9 cellular contexts compared by ENCODE assay signal in the genomic region with DNA sequence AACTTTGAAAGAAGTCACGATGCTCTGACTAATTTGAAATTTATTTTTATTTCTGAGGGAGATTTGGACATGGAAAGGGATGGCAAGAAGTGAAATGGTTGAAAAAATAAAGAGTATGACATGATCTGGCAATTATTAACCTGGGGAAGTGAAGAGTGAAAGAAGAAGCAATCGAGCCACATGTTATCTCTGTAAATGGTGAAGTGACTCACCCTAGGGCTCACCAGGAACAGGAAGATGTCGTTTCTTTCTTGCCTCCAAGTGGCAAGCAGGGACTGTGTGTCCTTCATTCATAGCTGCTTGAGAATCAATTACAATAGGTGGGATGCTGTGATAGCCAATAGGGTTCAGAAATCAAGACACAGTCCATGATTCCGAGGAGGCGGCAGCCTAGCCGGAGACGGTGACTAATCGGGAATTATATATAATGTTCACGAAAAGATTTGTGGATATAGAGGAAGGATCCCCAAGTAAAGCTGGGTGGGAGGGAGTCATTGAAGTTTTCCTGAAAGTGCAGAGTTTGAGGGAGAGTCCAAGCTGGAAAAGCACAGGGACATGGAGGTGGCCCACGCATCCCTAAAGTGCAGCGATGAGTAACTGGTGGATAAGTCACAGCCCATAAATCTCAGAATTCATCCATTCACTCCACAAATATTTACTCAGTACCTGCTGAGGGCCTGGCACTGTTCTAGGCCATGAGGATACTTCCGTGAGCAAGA. TPM values are rescaled to one million over a fixed set of nuclear protein-coding genes. Genes with fewer than 3 reads are reported as not detected.
DNase-seq lines count a peak whose midpoint lies in the region; ATAC-seq, FAIRE-seq and TF ChIP-seq lines count a peak whose summit lies in the region.
"Had no signal": no experiment of that assay in that cellular context is flagged by ENCODE, and none has a peak within 500 bp of the region (broad histone marks: within the 10 kb centered on the region; RNA-seq: fewer than 3 reads in every experiment).

No MANE protein-coding gene starts in this region.

- H2AK5ac ChIP-seq in mesendoderm (ENCODE audit: low read length): no peak overlapping the region

- H2BK5ac ChIP-seq in mesendoderm (ENCODE audit: low read length): no peak overlapping the region

- peak; percentile 64 for ATAC-seq in HG03196 (IDR thresholded peaks at IDR 0.05; ENCODE audit: unreplicated experiment)
- ATAC-seq in HepG2: peak; percentile 39
- no peak for ATAC-seq in GM19035 (IDR thresholded peaks at IDR 0.05; ENCODE audit: unreplicated experiment)
- ATAC-seq in GM18511 (IDR thresholded peaks at IDR 0.05; ENCODE audit: unreplicated experiment): no peak

- H2AFZ ChIP-seq in HepG2 (ENCODE audit: low read length): no peak overlapping the region

- H3K4me3 ChIP-seq in BJ (ENCODE audit: low read depth, low read length) (no peak overlapping the region), HepG2 (replicated peaks in 1 of 3; ENCODE audit: insufficient read depth in 1 of 3, low read depth in 2 of 3, low read length in 3 of 3) (peak overlapping the region in 1 of 3 experiments; percentile 20; a peak in 1 of 6 replicates), mesendoderm (ENCODE audit: low read length) (no peak overlapping the region)

- H3K23ac ChIP-seq in mesendoderm (ENCODE audit: low read length): no peak overlapping the region

- H3K4me1 ChIP-seq in HepG2 (ENCODE audit: insufficient read depth, low read length) (peaks cover 56% of the 10 kb centered on the region), mesendoderm (ENCODE audit: control insufficient read depth, low read depth, low read length) (no peaks in the 10 kb centered on the region)

- H3K4ac ChIP-seq in mesendoderm (ENCODE audit: low read depth, low read length): no peak overlapping the region

- whole genome bisulfite sequencing in HepG2 (ENCODE audit: low lambda C conversion rate): 46% methylated on average over 12 of the region's 12 CpGs
- WGBS in mesendoderm (ENCODE audit: extremely low coverage, insufficient coverage, low lambda C conversion rate): no CpG with 5 or more reads among the region's 12 CpGs

- TF ChIP-seq RAD21 in HepG2 (CRISPR knock-in tag; IDR thresholded peaks at IDR 0.05): no peak

- H3K79me1 ChIP-seq in mesendoderm (ENCODE audit: low read length): no peaks in the 10 kb centered on the region

- H3K18ac ChIP-seq in mesendoderm (ENCODE audit: low read length): no peak overlapping the region

- H4K20me1 ChIP-seq in HepG2 (ENCODE audit: insufficient read depth, low read length): no peaks in the 10 kb centered on the region

- peak in 1 of 2 experiments; percentile 75; a peak in 2 of 4 replicates for TF ChIP-seq EP300 in HepG2 (IDR thresholded peaks at IDR 0.05; ENCODE audit: low read depth in 2 of 2, low read length in 2 of 2)
- no peak for TF ChIP-seq EP300 in HepG2 (CRISPR knock-in tag; IDR thresholded peaks at IDR 0.05; ENCODE audit: borderline replicate concordance)

- H4K8ac ChIP-seq in mesendoderm (ENCODE audit: low read depth, low read length): no peak overlapping the region

- FAIRE-seq in HepG2 (lab: Jason Lieb, UNC): peak; percentile 60

- CTCF ChIA-PET in BJ (lab: Yijun Ruan, JAX) (interaction anchor here (0.7 to 2.2 kb wide), 6 partner anchors 29 to 745 kb away, joined by 3 to 8 read pairs (median 4); no protein-coding TSS in a partner anchor), HepG2 (lab: Yijun Ruan, JAX; ENCODE audit: low intra/inter-chr PET ratio, low total read pairs) (no interaction called here)

- peak overlapping the region; percentile 70 for H3K9ac ChIP-seq in HepG2 (ENCODE audit: insufficient read depth, low read depth, low read length)
- no peak overlapping the region for H3K9ac ChIP-seq in mesendoderm (ENCODE audit: low read length)

- H3K36me3 ChIP-seq in BJ (ENCODE audit: control insufficient read depth, insufficient read depth, low read length) (no peaks in the 10 kb centered on the region), HepG2 (replicated peaks in 1 of 2; ENCODE audit: control insufficient read depth in 1 of 2, insufficient read depth in 2 of 2, low read length in 2 of 2) (no peaks in the 10 kb centered on the region), mesendoderm (ENCODE audit: control insufficient read depth, insufficient read depth, low read length) (no peaks in the 10 kb centered on the region)
- H3K36me3 ChIP-seq: neutrophil had no signal

- no TSS peak for BruUV-seq in HepG2 (replicated peaks; lab: Mats Ljungman, UMichigan)

- H3K27me3 ChIP-seq in BJ (ENCODE audit: control insufficient read depth, insufficient read depth, low read length) (no peaks in the 10 kb centered on the region), HepG2 (ENCODE audit: control insufficient read depth in 1 of 2, insufficient read depth in 2 of 2, low read length in 2 of 2) (no peaks in the 10 kb centered on the region), mesendoderm (ENCODE audit: insufficient read depth, low read length, poor library complexity) (no peaks in the 10 kb centered on the region)

- intact Hi-C loops in HepG2 (cut with micrococcal nuclease; ENCODE audit: unreplicated experiment): loop anchor here (5.0 to 10.0 kb wide), 4 partner anchors 46 to 622 kb away; partner anchors contain the start of genes KRT19, KRTAP1-1, KRTAP2-1 and KRTAP4-2

- in situ Hi-C loops in HepG2 (cut with HindIII; ENCODE audit: extremely low pct_ligation_motif_present, low pct_unique_long_range_greater_than_20kb): no loop called here

- POLR2A ChIA-PET in BJ (lab: Charles Lee): no interaction called here
- POLR2A ChIA-PET in HepG2 (lab: Yijun Ruan, JAX): interaction anchor here (1.0 to 2.6 kb wide), 3 partner anchors 13 to 787 kb away, joined by 3 to 12 read pairs (median 5); no protein-coding TSS in a partner anchor

- H3K27ac ChIP-seq in HepG2 (ENCODE audit: extremely low read length, insufficient read depth, low read length) (peak overlapping the region; percentile 89), mesendoderm (ENCODE audit: low read depth, low read length) (no peak overlapping the region)
- H3K27ac ChIP-seq: neutrophil had no signal

- TF ChIP-seq CTCF in BJ (IDR thresholded peaks at IDR 0.05; ENCODE audit: insufficient read depth, low read depth, low read length) (no peak), HepG2 (CRISPR knock-in tag; IDR thresholded peaks at IDR 0.05) (no peak)

- no peaks in the 10 kb centered on the region for H3K9me3 ChIP-seq in HepG2 (ENCODE audit: low read length)
- H3K9me3 ChIP-seq: neutrophil had no signal

- H3K4me2 ChIP-seq in HepG2 (ENCODE audit: low read depth, low read length): peak overlapping the region; percentile 55
- no peak overlapping the region for H3K4me2 ChIP-seq in mesendoderm (ENCODE audit: low read length)

- DNase-seq in BJ (ENCODE audit: low read depth): peak; percentile 53
- DNase-seq in SW480 (ENCODE audit: low spot score): peak; percentile 74
- DNase-seq in HepG2 (ENCODE audit: low spot score): peak; percentile 82
- no peak for DNase-seq in NCI-H2227 (lab: John Stamatoyannopoulos, UW; ENCODE audit: unreplicated experiment)
- no peak for DNase-seq in mesendoderm

- no peaks in the 10 kb centered on the region for H3K79me2 ChIP-seq in HepG2 (ENCODE audit: insufficient read depth, low read length)
- no peaks in the 10 kb centered on the region for H3K79me2 ChIP-seq in mesendoderm (ENCODE audit: control insufficient read depth, insufficient read depth, low read length)

- H2BK15ac ChIP-seq in mesendoderm (replicated peaks; ENCODE audit: low read depth): no peak overlapping the region

- no peak overlapping the region for H3K56ac ChIP-seq in mesendoderm (ENCODE audit: low read length)

- TF ChIP-seq POLR2A in HepG2 (IDR thresholded peaks at IDR 0.05; ENCODE audit: insufficient read depth in 1 of 2, low read depth in 2 of 2, low read length in 2 of 2): 0 out of 4 replicates have a peak, but pooled peaks of 1 of the 2 experiments have one; percentile 36

- H4K5ac ChIP-seq in mesendoderm (ENCODE audit: low read length): no peak overlapping the region

- no peak overlapping the region for H2BK120ac ChIP-seq in mesendoderm (ENCODE audit: low read depth, low read length)

RNA-seq across cellular contexts. Expression of gene KRT20, which starts 18.2 kb away (rescaled TPM):
- polyA plus RNA-seq in BJ (2011; rRNA removed): not detected in 2 replicates
- polyA minus RNA-seq in BJ (2011; rRNA and poly(A)+ RNA removed): not detected in 2 replicates
- total RNA-seq in HepG2 (2016; rRNA removed; fragmentation: Illumina TruSeq; extraction: Trizol): 0.13 and 0.14 TPM in 2 replicates
- total RNA-seq in HepG2 (2016; cell fraction: cytosol; rRNA removed; fragmentation: Illumina TruSeq; extraction: Trizol; ENCODE audit: low read depth): not detected in 2 replicates
- 0.31 and 0.32 TPM in 2 replicates for total RNA-seq in HepG2 (2016; cell fraction: insoluble cytoplasmic fraction; rRNA removed; fragmentation: Illumina TruSeq; extraction: Trizol)
- 0.12 TPM in 1 of 2 replicates, not detected in the other for total RNA-seq in HepG2 (2016; cell fraction: membrane; rRNA removed; fragmentation: Illumina TruSeq; extraction: Trizol)
- not detected in 2 replicates for total RNA-seq in HepG2 (2016; cell fraction: nucleus; rRNA removed; fragmentation: Illumina TruSeq; extraction: Trizol)
- 0.20 and 1.0 TPM in 2 replicates for polyA plus RNA-seq in HepG2 (2011; rRNA removed)
- polyA plus RNA-seq in HepG2 (2011; cell fraction: cytosol; rRNA removed): 0.17 and 0.65 TPM in 2 replicates
- polyA plus RNA-seq in HepG2 (2011; cell fraction: nucleus; rRNA removed): 0.26 and 0.40 TPM in 2 replicates
- polyA plus RNA-seq in HepG2 (2012): 0.47 and 0.69 TPM in 2 replicates
- polyA plus RNA-seq in HepG2 (2016; cell fraction: cytosol; fragmentation: Illumina TruSeq; extraction: Trizol; ENCODE audit: low read depth): 0.06 and 0.15 TPM in 2 replicates
- polyA plus RNA-seq in HepG2 (2016; cell fraction: insoluble cytoplasmic fraction; fragmentation: Illumina TruSeq; extraction: Trizol; ENCODE audit: low read depth): 0.31 and 0.36 TPM in 2 replicates
- polyA plus RNA-seq in HepG2 (2016; cell fraction: membrane; fragmentation: Illumina TruSeq; extraction: Trizol; ENCODE audit: low read depth): 0.12 TPM in 1 of 2 replicates, not detected in the other
- polyA plus RNA-seq in HepG2 (2016; cell fraction: nucleus; fragmentation: Illumina TruSeq; extraction: Trizol; ENCODE audit: insufficient read depth, low read depth): 0.27 TPM in 1 of 2 replicates, not detected in the other
- polyA minus RNA-seq in HepG2 (2011; rRNA and poly(A)+ RNA removed; ENCODE audit: low replicate concordance): 0.19 TPM in 1 of 2 replicates, not detected in the other
- polyA minus RNA-seq in HepG2 (2011; cell fraction: cytosol; rRNA and poly(A)+ RNA removed): 0.89 TPM in 1 of 2 replicates, not detected in the other
- polyA minus RNA-seq in HepG2 (2011; cell fraction: nucleus; rRNA and poly(A)+ RNA removed): 0.26 and 0.87 TPM in 2 replicates
- polyA plus RNA-seq in mesendoderm (2013, experiment 1 of 2): 0.39 TPM
- polyA plus RNA-seq in mesendoderm (2013, experiment 2 of 2): 0.25 TPM

RNA-seq across cellular contexts. Expression of gene KRT23, which starts 34.2 kb away (rescaled TPM):
- polyA plus RNA-seq in BJ (2011; rRNA removed): 0.09 and 0.11 TPM in 2 replicates
- 0.14 TPM in 1 of 2 replicates, not detected in the other for polyA minus RNA-seq in BJ (2011; rRNA and poly(A)+ RNA removed)
- total RNA-seq in HepG2 (2016; rRNA removed; fragmentation: Illumina TruSeq; extraction: Trizol): 24.7 and 32.9 TPM in 2 replicates
- 14.1 and 15.3 TPM in 2 replicates for total RNA-seq in HepG2 (2016; cell fraction: cytosol; rRNA removed; fragmentation: Illumina TruSeq; extraction: Trizol; ENCODE audit: low read depth)
- 23.3 and 28.9 TPM in 2 replicates for total RNA-seq in HepG2 (2016; cell fraction: insoluble cytoplasmic fraction; rRNA removed; fragmentation: Illumina TruSeq; extraction: Trizol)
- 18.4 and 19.9 TPM in 2 replicates for total RNA-seq in HepG2 (2016; cell fraction: membrane; rRNA removed; fragmentation: Illumina TruSeq; extraction: Trizol)
- total RNA-seq in HepG2 (2016; cell fraction: nucleus; rRNA removed; fragmentation: Illumina TruSeq; extraction: Trizol): 14.3 and 15.5 TPM in 2 replicates
- 48.4 and 51.1 TPM in 2 replicates for polyA plus RNA-seq in HepG2 (2011; rRNA removed)
- 50.5 and 56.8 TPM in 2 replicates for polyA plus RNA-seq in HepG2 (2011; cell fraction: cytosol; rRNA removed)
- polyA plus RNA-seq in HepG2 (2011; cell fraction: nucleus; rRNA removed): 21.1 and 23.4 TPM in 2 replicates
- polyA plus RNA-seq in HepG2 (2012): 8.4 and 9.9 TPM in 2 replicates
- polyA plus RNA-seq in HepG2 (2016; cell fraction: cytosol; fragmentation: Illumina TruSeq; extraction: Trizol; ENCODE audit: low read depth): 11.1 and 15.1 TPM in 2 replicates
- polyA plus RNA-seq in HepG2 (2016; cell fraction: insoluble cytoplasmic fraction; fragmentation: Illumina TruSeq; extraction: Trizol; ENCODE audit: low read depth): 32.4 and 32.9 TPM in 2 replicates
- 15.7 and 15.9 TPM in 2 replicates for polyA plus RNA-seq in HepG2 (2016; cell fraction: membrane; fragmentation: Illumina TruSeq; extraction: Trizol; ENCODE audit: low read depth)
- polyA plus RNA-seq in HepG2 (2016; cell fraction: nucleus; fragmentation: Illumina TruSeq; extraction: Trizol; ENCODE audit: insufficient read depth, low read depth): 15.6 and 16.4 TPM in 2 replicates
- 31.9 TPM in 1 of 2 replicates, not detected in the other for polyA minus RNA-seq in HepG2 (2011; rRNA and poly(A)+ RNA removed; ENCODE audit: low replicate concordance)
- polyA minus RNA-seq in HepG2 (2011; cell fraction: cytosol; rRNA and poly(A)+ RNA removed): 30.6 and 34.0 TPM in 2 replicates
- 45.1 and 60.5 TPM in 2 replicates for polyA minus RNA-seq in HepG2 (2011; cell fraction: nucleus; rRNA and poly(A)+ RNA removed)
- polyA plus RNA-seq in mesendoderm (2013, experiment 1 of 2): not detected
- polyA plus RNA-seq in mesendoderm (2013, experiment 2 of 2): not detected

RNA-seq across cellular contexts. Expression of gene KRT12, which starts 36.3 kb away (rescaled TPM):
- polyA plus RNA-seq in BJ (2011; rRNA removed): not detected in 2 replicates
- not detected in 2 replicates for polyA minus RNA-seq in BJ (2011; rRNA and poly(A)+ RNA removed)
- total RNA-seq in HepG2 (2016; rRNA removed; fragmentation: Illumina TruSeq; extraction: Trizol): 0.07 TPM in 1 of 2 replicates, not detected in the other
- total RNA-seq in HepG2 (2016; cell fraction: cytosol; rRNA removed; fragmentation: Illumina TruSeq; extraction: Trizol; ENCODE audit: low read depth): not detected in 2 replicates
- total RNA-seq in HepG2 (2016; cell fraction: insoluble cytoplasmic fraction; rRNA removed; fragmentation: Illumina TruSeq; extraction: Trizol): not detected in 2 replicates
- total RNA-seq in HepG2 (2016; cell fraction: membrane; rRNA removed; fragmentation: Illumina TruSeq; extraction: Trizol): not detected in 2 replicates
- total RNA-seq in HepG2 (2016; cell fraction: nucleus; rRNA removed; fragmentation: Illumina TruSeq; extraction: Trizol): not detected in 2 replicates
- polyA plus RNA-seq in HepG2 (2011; rRNA removed): 0.09 and 0.31 TPM in 2 replicates
- polyA plus RNA-seq in HepG2 (2011; cell fraction: cytosol; rRNA removed): 0.27 and 0.54 TPM in 2 replicates
- not detected in 2 replicates for polyA plus RNA-seq in HepG2 (2011; cell fraction: nucleus; rRNA removed)
- 0.07 and 0.20 TPM in 2 replicates for polyA plus RNA-seq in HepG2 (2012)
- not detected in 2 replicates for polyA plus RNA-seq in HepG2 (2016; cell fraction: cytosol; fragmentation: Illumina TruSeq; extraction: Trizol; ENCODE audit: low read depth)
- 0.23 TPM in 1 of 2 replicates, not detected in the other for polyA plus RNA-seq in HepG2 (2016; cell fraction: insoluble cytoplasmic fraction; fragmentation: Illumina TruSeq; extraction: Trizol; ENCODE audit: low read depth)
- not detected in 2 replicates for polyA plus RNA-seq in HepG2 (2016; cell fraction: membrane; fragmentation: Illumina TruSeq; extraction: Trizol; ENCODE audit: low read depth)
- not detected in 2 replicates for polyA plus RNA-seq in HepG2 (2016; cell fraction: nucleus; fragmentation: Illumina TruSeq; extraction: Trizol; ENCODE audit: insufficient read depth, low read depth)
- polyA minus RNA-seq in HepG2 (2011; rRNA and poly(A)+ RNA removed; ENCODE audit: low replicate concordance): not detected in 2 replicates
- polyA minus RNA-seq in HepG2 (2011; cell fraction: cytosol; rRNA and poly(A)+ RNA removed): not detected in 2 replicates
- not detected in 2 replicates for polyA minus RNA-seq in HepG2 (2011; cell fraction: nucleus; rRNA and poly(A)+ RNA removed)
- polyA plus RNA-seq in mesendoderm (2013, experiment 1 of 2): not detected
- polyA plus RNA-seq in mesendoderm (2013, experiment 2 of 2): not detected

Comparison
In these comparisons a context has a peak if more than half of its experiments do, and no peak if none do; other contexts are left out.
1. DNase-seq: peak in BJ (single experiment), SW480 (single experiment) and HepG2 (single experiment); none in NCI-H2227 (single experiment) and mesendoderm (single experiment).
2. ATAC-seq: peak in HG03196 (single experiment) and HepG2 (single experiment); none in GM19035 (single experiment) and GM18511 (single experiment).